Comparison of ENCODE assay signal across 16 cellular contexts in the genomic region with DNA sequence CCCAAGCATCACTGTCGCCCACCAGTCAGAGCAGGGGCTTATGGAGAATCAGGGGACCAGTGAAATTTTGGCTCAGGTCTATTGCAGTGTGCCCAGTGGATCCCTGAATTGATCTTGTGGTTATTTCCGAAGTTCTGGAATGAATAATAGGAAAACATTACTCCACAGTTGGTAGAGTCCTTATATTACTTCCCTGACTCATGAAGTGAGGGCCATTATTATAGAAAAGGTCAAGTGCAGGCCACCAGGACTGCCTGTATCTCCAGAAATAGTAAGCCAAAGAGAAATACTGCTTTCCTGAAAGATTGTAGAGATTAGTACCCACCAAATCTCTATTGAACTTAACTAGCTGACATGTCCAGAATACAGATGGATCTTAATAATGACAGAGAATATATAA.
"Had no signal": no experiment of that assay in that cellular context is flagged by ENCODE, and none has a peak within 500 bp of the region (broad histone marks: within the 10 kb centered on the region; RNA-seq: fewer than 3 reads in every experiment).

No MANE protein-coding gene starts in this region.

- H3K4me3 ChIP-seq: esophagus muscularis mucosa, lung, sigmoid colon, spleen, thyroid gland had no signal

- H3K27ac ChIP-seq: esophagus muscularis mucosa, foreskin keratinocyte, sigmoid colon, spleen, thyroid gland had no signal

- H3K27me3 ChIP-seq: esophagus muscularis mucosa, foreskin keratinocyte, sigmoid colon, thyroid gland had no signal

- DNase-seq: activated CD4-positive, alpha-beta memory T cell treated with anti-CD3 and anti-CD28 coated beads for 36 hours; activated CD4-positive, alpha-beta T cell treated with anti-CD3 and anti-CD28 coated beads for 4 hours; activated naive CD8-positive, alpha-beta T cell treated with anti-CD3 and anti-CD28 coated beads, Interleukin-2, amount 10 ng/mL, durations not matched to agents 7 days and 5 days; activated T-cell treated with anti-CD3 and anti-CD28 coated beads for 4 hours; amygdala; central memory CD4-positive, alpha-beta T cell; foreskin keratinocyte; glutamatergic neuron; hypothalamus; kidney; sigmoid colon; spleen; stimulated activated naive B cell treated with anti-CD40 and anti-IgM and Interleukin-4, amounts not matched to agents 10 μg/mL and 1 μg/mL and 100 μg/mL, for 72 hours; thyroid gland had no signal

- H3K4me1 ChIP-seq: esophagus muscularis mucosa, sigmoid colon, spleen, thyroid gland had no signal

- H3K36me3 ChIP-seq: esophagus muscularis mucosa, sigmoid colon, spleen, thyroid gland had no signal

- H3K9me3 ChIP-seq: thyroid gland had no signal
